In the genomic region with DNA sequence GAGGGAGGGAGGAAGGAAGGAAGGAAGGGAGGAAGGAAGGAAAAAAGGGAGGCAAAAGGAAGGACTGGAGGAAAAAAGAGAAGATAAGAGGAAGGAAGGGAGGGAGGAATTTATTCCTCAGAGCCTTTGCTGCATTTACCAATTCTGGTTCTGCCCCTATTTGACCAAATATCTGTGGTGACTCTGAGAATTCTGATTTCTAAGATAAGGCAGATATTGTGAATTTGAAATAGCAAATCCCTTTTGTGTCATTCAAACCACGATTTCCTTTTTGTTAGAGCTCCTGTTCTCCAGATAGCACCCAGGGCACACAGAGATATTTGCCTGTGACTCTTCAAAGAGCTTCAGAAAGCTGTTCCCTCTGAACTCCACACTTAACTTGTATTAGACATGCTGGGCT, we compare ENCODE assay signal across 2 cellular contexts.
TF ChIP-seq lines count a peak whose summit lies in the region.

No MANE protein-coding gene starts in this region.

TF ChIP-seq in HepG2, 621 proteins besides CTCF, POLR2A, EP300 and RAD21:
- no peak for TF ChIP-seq KDM3A (CRISPR knock-in tag; IDR thresholded peaks at IDR 0.05; ENCODE audit: low read depth)
- TF ChIP-seq HNRNPK (IDR thresholded peaks at IDR 0.05; ENCODE audit: low read depth, low read length, poor library complexity, severe bottlenecking), result peak; percentile 79

TF ChIP-seq in H1, 55 proteins besides CTCF, POLR2A, EP300 and RAD21:
- TF ChIP-seq SIX5 (IDR thresholded peaks at IDR 0.05; ENCODE audit: low read depth, low read length), result no peak
- TF ChIP-seq, protein P1, sequence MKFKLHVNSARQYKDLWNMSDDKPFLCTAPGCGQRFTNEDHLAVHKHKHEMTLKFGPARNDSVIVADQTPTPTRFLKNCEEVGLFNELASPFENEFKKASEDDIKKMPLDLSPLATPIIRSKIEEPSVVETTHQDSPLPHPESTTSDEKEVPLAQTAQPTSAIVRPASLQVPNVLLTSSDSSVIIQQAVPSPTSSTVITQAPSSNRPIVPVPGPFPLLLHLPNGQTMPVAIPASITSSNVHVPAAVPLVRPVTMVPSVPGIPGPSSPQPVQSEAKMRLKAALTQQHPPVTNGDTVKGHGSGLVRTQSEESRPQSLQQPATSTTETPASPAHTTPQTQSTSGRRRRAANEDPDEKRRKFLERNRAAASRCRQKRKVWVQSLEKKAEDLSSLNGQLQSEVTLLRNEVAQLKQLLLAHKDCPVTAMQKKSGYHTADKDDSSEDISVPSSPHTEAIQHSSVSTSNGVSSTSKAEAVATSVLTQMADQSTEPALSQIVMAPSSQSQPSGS (IDR thresholded peaks at IDR 0.05; ENCODE audit: low read length), result no peak
- TF ChIP-seq, protein P2, sequence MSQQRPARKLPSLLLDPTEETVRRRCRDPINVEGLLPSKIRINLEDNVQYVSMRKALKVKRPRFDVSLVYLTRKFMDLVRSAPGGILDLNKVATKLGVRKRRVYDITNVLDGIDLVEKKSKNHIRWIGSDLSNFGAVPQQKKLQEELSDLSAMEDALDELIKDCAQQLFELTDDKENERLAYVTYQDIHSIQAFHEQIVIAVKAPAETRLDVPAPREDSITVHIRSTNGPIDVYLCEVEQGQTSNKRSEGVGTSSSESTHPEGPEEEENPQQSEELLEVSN (IDR thresholded peaks at IDR 0.05), result no peak
- TF ChIP-seq TCF12 (IDR thresholded peaks at IDR 0.05; ENCODE audit: low read depth, low read length), result no peak
- no peak for TF ChIP-seq POU5F1 (IDR thresholded peaks at IDR 0.05; ENCODE audit: low read depth, low read length)
- no peak for TF ChIP-seq BCL11A (IDR thresholded peaks at IDR 0.05; ENCODE audit: low read depth in 2 of 2, low read length in 2 of 2)
- TF ChIP-seq NANOG (IDR thresholded peaks at IDR 0.05; ENCODE audit: insufficient read depth, low read depth, low read length, poor library complexity, severe bottlenecking), result no peak
- no peak for TF ChIP-seq HDAC2 (IDR thresholded peaks at IDR 0.05; ENCODE audit: borderline replicate concordance in 1 of 2, low read depth in 2 of 2, low read length in 2 of 2)
- TF ChIP-seq CTBP2 (IDR thresholded peaks at IDR 0.05; ENCODE audit: borderline replicate concordance, insufficient read depth, insufficient read length, low read length), result no peak
- TF ChIP-seq, protein P3, sequence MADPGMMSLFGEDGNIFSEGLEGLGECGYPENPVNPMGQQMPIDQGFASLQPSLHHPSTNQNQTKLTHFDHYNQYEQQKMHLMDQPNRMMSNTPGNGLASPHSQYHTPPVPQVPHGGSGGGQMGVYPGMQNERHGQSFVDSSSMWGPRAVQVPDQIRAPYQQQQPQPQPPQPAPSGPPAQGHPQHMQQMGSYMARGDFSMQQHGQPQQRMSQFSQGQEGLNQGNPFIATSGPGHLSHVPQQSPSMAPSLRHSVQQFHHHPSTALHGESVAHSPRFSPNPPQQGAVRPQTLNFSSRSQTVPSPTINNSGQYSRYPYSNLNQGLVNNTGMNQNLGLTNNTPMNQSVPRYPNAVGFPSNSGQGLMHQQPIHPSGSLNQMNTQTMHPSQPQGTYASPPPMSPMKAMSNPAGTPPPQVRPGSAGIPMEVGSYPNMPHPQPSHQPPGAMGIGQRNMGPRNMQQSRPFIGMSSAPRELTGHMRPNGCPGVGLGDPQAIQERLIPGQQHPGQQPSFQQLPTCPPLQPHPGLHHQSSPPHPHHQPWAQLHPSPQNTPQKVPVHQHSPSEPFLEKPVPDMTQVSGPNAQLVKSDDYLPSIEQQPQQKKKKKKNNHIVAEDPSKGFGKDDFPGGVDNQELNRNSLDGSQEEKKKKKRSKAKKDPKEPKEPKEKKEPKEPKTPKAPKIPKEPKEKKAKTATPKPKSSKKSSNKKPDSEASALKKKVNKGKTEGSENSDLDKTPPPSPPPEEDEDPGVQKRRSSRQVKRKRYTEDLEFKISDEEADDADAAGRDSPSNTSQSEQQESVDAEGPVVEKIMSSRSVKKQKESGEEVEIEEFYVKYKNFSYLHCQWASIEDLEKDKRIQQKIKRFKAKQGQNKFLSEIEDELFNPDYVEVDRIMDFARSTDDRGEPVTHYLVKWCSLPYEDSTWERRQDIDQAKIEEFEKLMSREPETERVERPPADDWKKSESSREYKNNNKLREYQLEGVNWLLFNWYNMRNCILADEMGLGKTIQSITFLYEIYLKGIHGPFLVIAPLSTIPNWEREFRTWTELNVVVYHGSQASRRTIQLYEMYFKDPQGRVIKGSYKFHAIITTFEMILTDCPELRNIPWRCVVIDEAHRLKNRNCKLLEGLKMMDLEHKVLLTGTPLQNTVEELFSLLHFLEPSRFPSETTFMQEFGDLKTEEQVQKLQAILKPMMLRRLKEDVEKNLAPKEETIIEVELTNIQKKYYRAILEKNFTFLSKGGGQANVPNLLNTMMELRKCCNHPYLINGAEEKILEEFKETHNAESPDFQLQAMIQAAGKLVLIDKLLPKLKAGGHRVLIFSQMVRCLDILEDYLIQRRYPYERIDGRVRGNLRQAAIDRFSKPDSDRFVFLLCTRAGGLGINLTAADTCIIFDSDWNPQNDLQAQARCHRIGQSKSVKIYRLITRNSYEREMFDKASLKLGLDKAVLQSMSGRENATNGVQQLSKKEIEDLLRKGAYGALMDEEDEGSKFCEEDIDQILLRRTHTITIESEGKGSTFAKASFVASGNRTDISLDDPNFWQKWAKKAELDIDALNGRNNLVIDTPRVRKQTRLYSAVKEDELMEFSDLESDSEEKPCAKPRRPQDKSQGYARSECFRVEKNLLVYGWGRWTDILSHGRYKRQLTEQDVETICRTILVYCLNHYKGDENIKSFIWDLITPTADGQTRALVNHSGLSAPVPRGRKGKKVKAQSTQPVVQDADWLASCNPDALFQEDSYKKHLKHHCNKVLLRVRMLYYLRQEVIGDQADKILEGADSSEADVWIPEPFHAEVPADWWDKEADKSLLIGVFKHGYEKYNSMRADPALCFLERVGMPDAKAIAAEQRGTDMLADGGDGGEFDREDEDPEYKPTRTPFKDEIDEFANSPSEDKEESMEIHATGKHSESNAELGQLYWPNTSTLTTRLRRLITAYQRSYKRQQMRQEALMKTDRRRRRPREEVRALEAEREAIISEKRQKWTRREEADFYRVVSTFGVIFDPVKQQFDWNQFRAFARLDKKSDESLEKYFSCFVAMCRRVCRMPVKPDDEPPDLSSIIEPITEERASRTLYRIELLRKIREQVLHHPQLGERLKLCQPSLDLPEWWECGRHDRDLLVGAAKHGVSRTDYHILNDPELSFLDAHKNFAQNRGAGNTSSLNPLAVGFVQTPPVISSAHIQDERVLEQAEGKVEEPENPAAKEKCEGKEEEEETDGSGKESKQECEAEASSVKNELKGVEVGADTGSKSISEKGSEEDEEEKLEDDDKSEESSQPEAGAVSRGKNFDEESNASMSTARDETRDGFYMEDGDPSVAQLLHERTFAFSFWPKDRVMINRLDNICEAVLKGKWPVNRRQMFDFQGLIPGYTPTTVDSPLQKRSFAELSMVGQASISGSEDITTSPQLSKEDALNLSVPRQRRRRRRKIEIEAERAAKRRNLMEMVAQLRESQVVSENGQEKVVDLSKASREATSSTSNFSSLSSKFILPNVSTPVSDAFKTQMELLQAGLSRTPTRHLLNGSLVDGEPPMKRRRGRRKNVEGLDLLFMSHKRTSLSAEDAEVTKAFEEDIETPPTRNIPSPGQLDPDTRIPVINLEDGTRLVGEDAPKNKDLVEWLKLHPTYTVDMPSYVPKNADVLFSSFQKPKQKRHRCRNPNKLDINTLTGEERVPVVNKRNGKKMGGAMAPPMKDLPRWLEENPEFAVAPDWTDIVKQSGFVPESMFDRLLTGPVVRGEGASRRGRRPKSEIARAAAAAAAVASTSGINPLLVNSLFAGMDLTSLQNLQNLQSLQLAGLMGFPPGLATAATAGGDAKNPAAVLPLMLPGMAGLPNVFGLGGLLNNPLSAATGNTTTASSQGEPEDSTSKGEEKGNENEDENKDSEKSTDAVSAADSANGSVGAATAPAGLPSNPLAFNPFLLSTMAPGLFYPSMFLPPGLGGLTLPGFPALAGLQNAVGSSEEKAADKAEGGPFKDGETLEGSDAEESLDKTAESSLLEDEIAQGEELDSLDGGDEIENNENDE (IDR thresholded peaks at IDR 0.05; ENCODE audit: insufficient replicate concordance, low read length), result no peak
